Comparison of ENCODE assay signal across 11 cellular contexts in genomic region chr17:83056583-83057396, GRCh38. TPM values are rescaled to one million over a fixed set of nuclear protein-coding genes. Genes with fewer than 3 reads are reported as not detected.
DNase-seq lines count a peak whose midpoint lies in the region; TF ChIP-seq lines count a peak whose summit lies in the region.
"Had no signal": no experiment of that assay in that cellular context is flagged by ENCODE, and none has a peak within 500 bp of the region (broad histone marks: within the 10 kb centered on the region; RNA-seq: fewer than 3 reads in every experiment).

No MANE protein-coding gene starts in this region.

- no peak overlapping the region for H3K4me3 Mint-ChIP-seq in type B pancreatic cell
- H3K4me3 Mint-ChIP-seq: nephron; stimulated activated naive B cell treated with anti-CD40 and anti-IgM and Interleukin-4, amounts not matched to agents 10 μg/mL and 1 μg/mL and 100 μg/mL, for 72 hours had no signal

- DNase-seq in activated T-cell treated with anti-CD3 and anti-CD28 coated beads, Interleukin-2, amount 50 U/mL, for 1 hour = peak; percentile 14
- DNase-seq in activated T-cell treated with anti-CD3 and anti-CD28 coated beads for 4 hours (no peak), WERI-Rb-1 (peak; percentile 10), left kidney (ENCODE audit: low read depth, low spot score) (peak; percentile 79), stromal cell of bone marrow (ENCODE audit: low read depth) (peak; percentile 29), type B pancreatic cell (ENCODE audit: extremely low spot score, unreplicated experiment) (no peak), retina (no peak)
- no peak for DNase-seq in activated naive CD4-positive, alpha-beta T cell (lab: John Stamatoyannopoulos, UW)
- DNase-seq: NCI-H187 had no signal

- no peak overlapping the region for H3K27ac Mint-ChIP-seq in type B pancreatic cell
- H3K27ac Mint-ChIP-seq: stimulated activated naive B cell treated with anti-CD40 and anti-IgM and Interleukin-4, amounts not matched to agents 10 μg/mL and 1 μg/mL and 100 μg/mL, for 72 hours had no signal

- no peaks in the 10 kb centered on the region for H3K36me3 ChIP-seq in WERI-Rb-1

- no peaks in the 10 kb centered on the region for H3K27me3 Mint-ChIP-seq in type B pancreatic cell

- H3K27me3 ChIP-seq in WERI-Rb-1 (ENCODE audit: insufficient read depth, low read depth, severe bottlenecking) = no peaks in the 10 kb centered on the region

- H3K4me3 ChIP-seq in WERI-Rb-1 (ENCODE audit: low read depth, low read length) = no peak overlapping the region

- H3K36me3 Mint-ChIP-seq in type B pancreatic cell = peaks cover 3% of the 10 kb centered on the region
- H3K36me3 Mint-ChIP-seq: stimulated activated naive B cell treated with anti-CD40 and anti-IgM and Interleukin-4, amounts not matched to agents 10 μg/mL and 1 μg/mL and 100 μg/mL, for 72 hours had no signal

- peaks cover 14% of the 10 kb centered on the region for H3K4me1 Mint-ChIP-seq in type B pancreatic cell (ENCODE audit: unreplicated experiment)

- peaks cover 2% of the 10 kb centered on the region for H3K9me3 ChIP-seq in WERI-Rb-1 (ENCODE audit: severe bottlenecking)

- no peak overlapping the region for H3K27ac ChIP-seq in WERI-Rb-1

- no peaks in the 10 kb centered on the region for H3K9me3 Mint-ChIP-seq in type B pancreatic cell
- H3K9me3 Mint-ChIP-seq: nephron; stimulated activated naive B cell treated with anti-CD40 and anti-IgM and Interleukin-4, amounts not matched to agents 10 μg/mL and 1 μg/mL and 100 μg/mL, for 72 hours had no signal

- TF ChIP-seq CTCF in WERI-Rb-1 (IDR thresholded peaks at IDR 0.05; ENCODE audit: low read depth, low read length) = no peak
- TF ChIP-seq CTCF in type B pancreatic cell (conservative IDR thresholded peaks at IDR 0.05) = no peak

RNA-seq across cellular contexts. Expression of gene METRNL, which starts 22.6 kb away (rescaled TPM):
- total RNA-seq in type B pancreatic cell (ENCODE audit: low replicate concordance) = 76.2 and 145 TPM in 2 replicates

Comparison
In these comparisons a context has a peak if more than half of its experiments do, and no peak if none do; other contexts are left out.
1. DNase-seq: peak in activated T-cell treated with anti-CD3 and anti-CD28 coated beads, Interleukin-2, amount 50 U/mL, for 1 hour (single experiment), WERI-Rb-1 (single experiment), left kidney (single experiment) and stromal cell of bone marrow (single experiment); none in activated T-cell treated with anti-CD3 and anti-CD28 coated beads for 4 hours (single experiment), type B pancreatic cell (single experiment), activated naive CD4-positive, alpha-beta T cell (0 of 4) and retina (single experiment).